ENCODE assay signal across 1 cellular context in the genomic region with DNA sequence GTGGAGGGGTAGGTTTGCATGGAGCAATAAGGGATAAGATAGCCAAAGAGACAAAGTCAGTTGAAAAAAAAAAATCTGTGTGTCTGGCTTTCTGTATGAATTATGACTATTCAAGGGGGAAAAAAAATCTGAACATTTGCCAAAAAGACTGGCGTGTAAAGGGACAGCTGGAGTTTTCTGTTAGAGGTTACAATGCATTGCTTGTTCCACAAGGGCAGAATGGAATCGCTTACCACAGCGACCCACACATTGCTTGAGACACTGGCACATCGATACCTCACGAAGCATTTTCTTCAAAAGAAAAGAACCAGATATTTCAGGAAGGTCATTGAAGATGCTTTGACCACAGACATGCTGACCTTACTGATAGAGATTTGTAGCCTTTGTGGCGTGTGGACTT.
TF ChIP-seq lines count a peak whose summit lies in the region.

No MANE protein-coding gene starts in this region.

TF ChIP-seq in SK-N-SH, 30 proteins besides CTCF, POLR2A, EP300 and RAD21 (continued from another document):
- peak; percentile 41 for TF ChIP-seq PBX3 (IDR thresholded peaks at IDR 0.05)
- no peak for TF ChIP-seq IRF3 (IDR thresholded peaks at IDR 0.05; ENCODE audit: low read depth, low read length)
- no peak for TF ChIP-seq SMC3 (IDR thresholded peaks at IDR 0.05; ENCODE audit: low read depth, low read length)
- TF ChIP-seq GATA2 (CRISPR knock-in tag; IDR thresholded peaks at IDR 0.05), result no peak
- peak; percentile 18; the same call in 1 of the 2 replicates for TF ChIP-seq TCF12 (IDR thresholded peaks at IDR 0.05)
- peak; percentile 25 for TF ChIP-seq CHD2 (IDR thresholded peaks at IDR 0.05; ENCODE audit: low read length, partially characterized antibody)
- TF ChIP-seq, protein P1, sequence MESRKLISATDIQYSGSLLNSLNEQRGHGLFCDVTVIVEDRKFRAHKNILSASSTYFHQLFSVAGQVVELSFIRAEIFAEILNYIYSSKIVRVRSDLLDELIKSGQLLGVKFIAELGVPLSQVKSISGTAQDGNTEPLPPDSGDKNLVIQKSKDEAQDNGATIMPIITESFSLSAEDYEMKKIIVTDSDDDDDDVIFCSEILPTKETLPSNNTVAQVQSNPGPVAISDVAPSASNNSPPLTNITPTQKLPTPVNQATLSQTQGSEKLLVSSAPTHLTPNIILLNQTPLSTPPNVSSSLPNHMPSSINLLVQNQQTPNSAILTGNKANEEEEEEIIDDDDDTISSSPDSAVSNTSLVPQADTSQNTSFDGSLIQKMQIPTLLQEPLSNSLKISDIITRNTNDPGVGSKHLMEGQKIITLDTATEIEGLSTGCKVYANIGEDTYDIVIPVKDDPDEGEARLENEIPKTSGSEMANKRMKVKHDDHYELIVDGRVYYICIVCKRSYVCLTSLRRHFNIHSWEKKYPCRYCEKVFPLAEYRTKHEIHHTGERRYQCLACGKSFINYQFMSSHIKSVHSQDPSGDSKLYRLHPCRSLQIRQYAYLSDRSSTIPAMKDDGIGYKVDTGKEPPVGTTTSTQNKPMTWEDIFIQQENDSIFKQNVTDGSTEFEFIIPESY (IDR thresholded peaks at IDR 0.05; ENCODE audit: borderline replicate concordance, low read depth), result no peak
- no peak for TF ChIP-seq RXRA (IDR thresholded peaks at IDR 0.05; ENCODE audit: borderline replicate concordance, low read depth)
- no peak for TF ChIP-seq YY1 (IDR thresholded peaks at IDR 0.05; ENCODE audit: low read depth)
- TF ChIP-seq POLR2AphosphoS5 (IDR thresholded peaks at IDR 0.05; ENCODE audit: low read depth, low read length), result no peak
- TF ChIP-seq TAF1 (IDR thresholded peaks at IDR 0.05; ENCODE audit: borderline replicate concordance, low read depth, low read length), result no peak
- no peak for TF ChIP-seq FOXJ3 (CRISPR knock-in tag; IDR thresholded peaks at IDR 0.05)
- TF ChIP-seq JUND (IDR thresholded peaks at IDR 0.05), result no peak
- no peak for TF ChIP-seq FOSL2 (IDR thresholded peaks at IDR 0.05; ENCODE audit: borderline replicate concordance, low read depth)
- no peak for TF ChIP-seq ELF1 (IDR thresholded peaks at IDR 0.05)
- TF ChIP-seq, protein P2, sequence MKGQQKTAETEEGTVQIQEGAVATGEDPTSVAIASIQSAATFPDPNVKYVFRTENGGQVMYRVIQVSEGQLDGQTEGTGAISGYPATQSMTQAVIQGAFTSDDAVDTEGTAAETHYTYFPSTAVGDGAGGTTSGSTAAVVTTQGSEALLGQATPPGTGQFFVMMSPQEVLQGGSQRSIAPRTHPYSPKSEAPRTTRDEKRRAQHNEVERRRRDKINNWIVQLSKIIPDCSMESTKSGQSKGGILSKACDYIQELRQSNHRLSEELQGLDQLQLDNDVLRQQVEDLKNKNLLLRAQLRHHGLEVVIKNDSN (IDR thresholded peaks at IDR 0.05; ENCODE audit: borderline replicate concordance, low read depth), result no peak
- no peak for TF ChIP-seq SIN3A (IDR thresholded peaks at IDR 0.05; ENCODE audit: borderline replicate concordance, low read depth, low read length)
- TF ChIP-seq EZH2phosphoT487 (IDR thresholded peaks at IDR 0.05; ENCODE audit: borderline replicate concordance, low read depth), result no peak
- TF ChIP-seq, protein P3, sequence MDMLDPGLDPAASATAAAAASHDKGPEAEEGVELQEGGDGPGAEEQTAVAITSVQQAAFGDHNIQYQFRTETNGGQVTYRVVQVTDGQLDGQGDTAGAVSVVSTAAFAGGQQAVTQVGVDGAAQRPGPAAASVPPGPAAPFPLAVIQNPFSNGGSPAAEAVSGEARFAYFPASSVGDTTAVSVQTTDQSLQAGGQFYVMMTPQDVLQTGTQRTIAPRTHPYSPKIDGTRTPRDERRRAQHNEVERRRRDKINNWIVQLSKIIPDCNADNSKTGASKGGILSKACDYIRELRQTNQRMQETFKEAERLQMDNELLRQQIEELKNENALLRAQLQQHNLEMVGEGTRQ (IDR thresholded peaks at IDR 0.05; ENCODE audit: borderline replicate concordance, low read depth, low read length), result no peak
- TF ChIP-seq TEAD4 (IDR thresholded peaks at IDR 0.05; ENCODE audit: borderline replicate concordance, insufficient read depth), result no peak
- TF ChIP-seq RCOR1 (IDR thresholded peaks at IDR 0.05; ENCODE audit: low read length), result no peak
- TF ChIP-seq NFIC (IDR thresholded peaks at IDR 0.05; ENCODE audit: borderline replicate concordance), result peak; percentile 28; the same call in 1 of the 2 replicates
- TF ChIP-seq, protein P4, sequence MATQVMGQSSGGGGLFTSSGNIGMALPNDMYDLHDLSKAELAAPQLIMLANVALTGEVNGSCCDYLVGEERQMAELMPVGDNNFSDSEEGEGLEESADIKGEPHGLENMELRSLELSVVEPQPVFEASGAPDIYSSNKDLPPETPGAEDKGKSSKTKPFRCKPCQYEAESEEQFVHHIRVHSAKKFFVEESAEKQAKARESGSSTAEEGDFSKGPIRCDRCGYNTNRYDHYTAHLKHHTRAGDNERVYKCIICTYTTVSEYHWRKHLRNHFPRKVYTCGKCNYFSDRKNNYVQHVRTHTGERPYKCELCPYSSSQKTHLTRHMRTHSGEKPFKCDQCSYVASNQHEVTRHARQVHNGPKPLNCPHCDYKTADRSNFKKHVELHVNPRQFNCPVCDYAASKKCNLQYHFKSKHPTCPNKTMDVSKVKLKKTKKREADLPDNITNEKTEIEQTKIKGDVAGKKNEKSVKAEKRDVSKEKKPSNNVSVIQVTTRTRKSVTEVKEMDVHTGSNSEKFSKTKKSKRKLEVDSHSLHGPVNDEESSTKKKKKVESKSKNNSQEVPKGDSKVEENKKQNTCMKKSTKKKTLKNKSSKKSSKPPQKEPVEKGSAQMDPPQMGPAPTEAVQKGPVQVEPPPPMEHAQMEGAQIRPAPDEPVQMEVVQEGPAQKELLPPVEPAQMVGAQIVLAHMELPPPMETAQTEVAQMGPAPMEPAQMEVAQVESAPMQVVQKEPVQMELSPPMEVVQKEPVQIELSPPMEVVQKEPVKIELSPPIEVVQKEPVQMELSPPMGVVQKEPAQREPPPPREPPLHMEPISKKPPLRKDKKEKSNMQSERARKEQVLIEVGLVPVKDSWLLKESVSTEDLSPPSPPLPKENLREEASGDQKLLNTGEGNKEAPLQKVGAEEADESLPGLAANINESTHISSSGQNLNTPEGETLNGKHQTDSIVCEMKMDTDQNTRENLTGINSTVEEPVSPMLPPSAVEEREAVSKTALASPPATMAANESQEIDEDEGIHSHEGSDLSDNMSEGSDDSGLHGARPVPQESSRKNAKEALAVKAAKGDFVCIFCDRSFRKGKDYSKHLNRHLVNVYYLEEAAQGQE (IDR thresholded peaks at IDR 0.05; ENCODE audit: low read depth, low read length), result no peak
- TF ChIP-seq NRF1 (IDR thresholded peaks at IDR 0.05; ENCODE audit: low read depth, low read length), result no peak
